ENCODE assay signal across 8 cellular contexts in the genomic region with DNA sequence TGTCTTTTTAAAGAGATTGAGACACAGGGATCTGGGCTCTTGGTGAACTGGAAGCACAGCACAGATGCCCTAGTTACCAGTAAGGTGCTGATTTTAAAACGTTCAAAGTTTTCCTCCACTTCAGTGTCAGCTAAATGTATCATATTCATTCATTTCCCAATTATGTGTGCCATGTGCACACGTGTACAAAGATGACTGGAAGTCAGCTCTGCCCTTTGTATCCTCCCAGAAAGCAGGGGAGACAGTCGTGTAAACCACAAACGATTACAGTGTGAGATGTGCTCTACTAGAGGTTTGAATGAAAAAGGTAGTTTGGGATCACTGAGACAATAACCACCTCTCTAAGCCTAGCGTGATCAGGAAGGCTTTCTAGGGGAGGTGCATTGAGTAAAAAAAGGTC. TPM values are rescaled to one million over a fixed set of nuclear protein-coding genes. Genes with fewer than 3 reads are reported as not detected.
A peak's percentile ranks its signal among the peaks of the same experiment; 100 is the strongest.
DNase-seq lines count a peak whose midpoint lies in the region; ATAC-seq and TF ChIP-seq lines count a peak whose summit lies in the region.

No MANE protein-coding gene starts in this region.

- TF ChIP-seq EP300 in transverse colon (IDR thresholded peaks at IDR 0.05; ENCODE audit: low read depth), result no peak

- peaks cover 17% of the 10 kb centered on the region for H3K9me3 ChIP-seq in adipocyte (ENCODE audit: control insufficient read depth, low read length)
- peaks cover 0 to 7% (median 6%) of the 10 kb centered on the region in 4 donors for H3K9me3 ChIP-seq in liver (ENCODE audit: control insufficient read depth in 4 of 4, low read length in 3 of 4)
- H3K9me3 ChIP-seq in transverse colon, result no peaks in the 10 kb centered on the region

- H3K27me3 Mint-ChIP-seq in activated naive CD4-positive, alpha-beta T cell treated with anti-CD3 and anti-CD28 coated beads for 36 hours (ENCODE audit: low read depth), result peaks cover 6% of the 10 kb centered on the region

- H3K27me3 ChIP-seq in adipocyte (replicated peaks; ENCODE audit: control insufficient read depth, insufficient read depth, low read length), result peaks cover 18% of the 10 kb centered on the region
- no peaks in the 10 kb centered on the region for H3K27me3 ChIP-seq in liver (ENCODE audit: control insufficient read depth in 4 of 4, insufficient read depth in 4 of 4, low read length in 3 of 4)
- H3K27me3 ChIP-seq in transverse colon, result peaks cover 19% of the 10 kb centered on the region

- TF ChIP-seq CTCF in liver (IDR thresholded peaks at IDR 0.05; ENCODE audit: low read depth, low read length, missing input control) (no peak), transverse colon (IDR thresholded peaks at IDR 0.05) (no peak)

- H3K4me3 Mint-ChIP-seq in activated naive CD4-positive, alpha-beta T cell treated with anti-CD3 and anti-CD28 coated beads for 36 hours, result peak overlapping the region; percentile 82

- H3K9me3 Mint-ChIP-seq in activated naive CD4-positive, alpha-beta T cell treated with anti-CD3 and anti-CD28 coated beads for 36 hours, result no peaks in the 10 kb centered on the region

- no peak for TF ChIP-seq RAD21 in liver (IDR thresholded peaks at IDR 0.05)

- DNase-seq in activated naive CD4-positive, alpha-beta T cell treated with anti-CD3 and anti-CD28 coated beads for 36 hours, result peak; percentile 23
- DNase-seq in activated naive CD4-positive, alpha-beta T cell treated with anti-CD3 and anti-CD28 coated beads, Interleukin-2, amount 50 U/mL, for 16 hours, result no peak
- DNase-seq in adipocyte (ENCODE audit: low read depth) (peak; percentile 13), transverse colon (no peak), SIG-M5 (lab: John Stamatoyannopoulos, UW) (no peak), putamen (ENCODE audit: low spot score) (no peak)

- in situ Hi-C loops in transverse colon (cut with MboI; ENCODE audit: low pct_ligation_motif_present in 1 of 4, low pct_unique_long_range_greater_than_20kb in 1 of 4, low sequenced_read_pairs in 3 of 4), result no loop called here

- intact Hi-C loops in activated naive CD4-positive, alpha-beta T cell treated with anti-CD3 and anti-CD28 coated beads for 36 hours (cut with micrococcal nuclease), result loop anchor here (1.0 to 5.0 kb wide), 3 partner anchors 72 to 307 kb away; partner anchors contain the start of genes TCAIM and ZNF197
- intact Hi-C loops in transverse colon (cut with DNase I; ENCODE audit: low total_unique reads), result no loop called here

- no peak for TF ChIP-seq POLR2A in transverse colon (IDR thresholded peaks at IDR 0.05)

- peaks cover 1% of the 10 kb centered on the region for H3K36me3 ChIP-seq in adipocyte (ENCODE audit: control insufficient read depth, insufficient read depth, low read length, severe bottlenecking)
- H3K36me3 ChIP-seq in liver (ENCODE audit: control insufficient read depth in 4 of 4, insufficient read depth in 3 of 4, low read depth in 1 of 4, low read length in 3 of 4), result peaks cover 0 to 6% (median 0%) of the 10 kb centered on the region in 4 donors
- H3K36me3 ChIP-seq in transverse colon, result no peaks in the 10 kb centered on the region

- CTCF ChIA-PET in activated naive CD4-positive, alpha-beta T cell treated with anti-CD3 and anti-CD28 coated beads for 36 hours (lab: Charles Lee), result interaction anchor here (0.7 kb wide), 1 partner anchor 13 kb away, joined by 3 read pairs; no protein-coding TSS in a partner anchor

- H3K4me3 ChIP-seq in adipocyte (ENCODE audit: low read length) (peak overlapping the region; percentile 93), liver (ENCODE audit: low read depth in 1 of 3, low read length in 3 of 3) (peak overlapping the region; percentile 77 to 91 (median 86)), transverse colon (peak overlapping the region in 3 of 4 donors; percentile 46 to 79 (median 52))

- no peak for ATAC-seq in GM19324 (IDR thresholded peaks at IDR 0.05; ENCODE audit: low FRiP score, unreplicated experiment)

- H3K4me1 Mint-ChIP-seq in activated naive CD4-positive, alpha-beta T cell treated with anti-CD3 and anti-CD28 coated beads for 36 hours (ENCODE audit: low read depth), result peaks cover 12% of the 10 kb centered on the region

- peaks cover 10% of the 10 kb centered on the region for H3K4me1 ChIP-seq in adipocyte (ENCODE audit: control insufficient read depth, insufficient read depth, low read length)
- H3K4me1 ChIP-seq in liver (ENCODE audit: control insufficient read depth in 4 of 4, insufficient read depth in 4 of 4, low read length in 3 of 4), result peaks cover 2 to 10% (median 7%) of the 10 kb centered on the region in 4 donors
- peaks cover 0 to 14% (median 8%) of the 10 kb centered on the region in 4 donors for H3K4me1 ChIP-seq in transverse colon

- WGBS in liver, result 19% methylated on average over 5 of the region's 5 CpGs
- 0 to 30% methylated on average over 1 to 5 of the region's 5 CpGs for WGBS in transverse colon (ENCODE audit: low coverage in 1 of 2), 2 donors

- peak overlapping the region; percentile 1 for H3K27ac Mint-ChIP-seq in activated naive CD4-positive, alpha-beta T cell treated with anti-CD3 and anti-CD28 coated beads for 36 hours

- H3K27ac ChIP-seq in liver (ENCODE audit: low read depth in 1 of 2, low read length in 2 of 2) (no peak overlapping the region), transverse colon (no peak overlapping the region)

- H3K9ac ChIP-seq in adipocyte (ENCODE audit: low read length) (peak overlapping the region; percentile 92), liver (ENCODE audit: low read depth in 1 of 2, low read length in 2 of 2) (no peak overlapping the region)

- H3K36me3 Mint-ChIP-seq in activated naive CD4-positive, alpha-beta T cell treated with anti-CD3 and anti-CD28 coated beads for 36 hours (ENCODE audit: low read depth), result peaks cover 21% of the 10 kb centered on the region

TF ChIP-seq in liver, 16 proteins besides CTCF, POLR2A, EP300 and RAD21:
- TF ChIP-seq SP1 (IDR thresholded peaks at IDR 0.05) (no peak), HNF4G (IDR thresholded peaks at IDR 0.05) (no peak), JUND (IDR thresholded peaks at IDR 0.05) (no peak), TAF1 (conservative IDR thresholded peaks at IDR 0.05) (no peak), HNF4A (conservative IDR thresholded peaks at IDR 0.05) (peak in 1 of 2 donors; percentile 10), NR2F2 (IDR thresholded peaks at IDR 0.05) (no peak)
- TF ChIP-seq, protein P1, sequence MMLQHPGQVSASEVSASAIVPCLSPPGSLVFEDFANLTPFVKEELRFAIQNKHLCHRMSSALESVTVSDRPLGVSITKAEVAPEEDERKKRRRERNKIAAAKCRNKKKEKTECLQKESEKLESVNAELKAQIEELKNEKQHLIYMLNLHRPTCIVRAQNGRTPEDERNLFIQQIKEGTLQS (IDR thresholded peaks at IDR 0.05), result no peak

RNA-seq across cellular contexts. Expression of gene ZKSCAN7, which starts 0.8 kb away (rescaled TPM):
- total RNA-seq in activated naive CD4-positive, alpha-beta T cell treated with anti-CD3 and anti-CD28 coated beads for 36 hours, result 1 to 10 TPM; 1.5 to 1.7 TPM
- total RNA-seq in liver (1 to 10 TPM; 3.2 to 4.4 TPM), transverse colon (1 to 10 TPM in 2 of 4 donors, under 1 TPM in 2; 0.37 to 3.2 (median 1.0) TPM)
- 1 to 10 TPM; 1.1 to 1.2 TPM for polyA plus RNA-seq in liver

RNA-seq across cellular contexts. Expression of gene ZNF660, which starts 29.0 kb away (rescaled TPM):
- total RNA-seq in activated naive CD4-positive, alpha-beta T cell treated with anti-CD3 and anti-CD28 coated beads for 36 hours, result under 1 TPM; 0.22 to 0.48 TPM
- total RNA-seq in liver, result 1 to 10 TPM in 1 of 2 donors, under 1 TPM in 1; 0.59 to 2.7 TPM
- polyA plus RNA-seq in liver, result under 1 TPM; 0.08 to 0.24 TPM
- 1 to 10 TPM in 1 of 4 donors, under 1 TPM in 2, not detected in 1; 0.55 to 2.2 (median 0.79) TPM for total RNA-seq in transverse colon

Comparison
In these comparisons a context has a peak if more than half of its experiments do, and no peak if none do; other contexts are left out.
1. DNase-seq: peak in activated naive CD4-positive, alpha-beta T cell treated with anti-CD3 and anti-CD28 coated beads for 36 hours (single experiment) and adipocyte (single experiment); none in activated naive CD4-positive, alpha-beta T cell treated with anti-CD3 and anti-CD28 coated beads, Interleukin-2, amount 50 U/mL, for 16 hours (single experiment), transverse colon (single experiment), SIG-M5 (single experiment) and putamen (single experiment).
2. Peak in every context shown above with its lines, with median percentiles within 50 percentile points of each other: H3K4me3 ChIP-seq.